ENCODE assay signal across 11 cellular contexts in genomic region chr5:116038817-116039216, GRCh38. TPM values are rescaled to one million over a fixed set of nuclear protein-coding genes. Genes with fewer than 3 reads are reported as not detected.
DNase-seq lines count a peak whose midpoint lies in the region; ATAC-seq lines count a peak whose summit lies in the region.
"Had no signal": no experiment of that assay in that cellular context is flagged by ENCODE, and none has a peak within 500 bp of the region (broad histone marks: within the 10 kb centered on the region; RNA-seq: fewer than 3 reads in every experiment).

No MANE protein-coding gene starts in this region.

- H4K8ac ChIP-seq in mesendoderm (ENCODE audit: low read depth, low read length), result no peak overlapping the region

- ATAC-seq in GM18867 (IDR thresholded peaks at IDR 0.05; ENCODE audit: unreplicated experiment) (peak; percentile 85), GM21825 (IDR thresholded peaks at IDR 0.05; ENCODE audit: unreplicated experiment) (peak; percentile 82), HG03280 (IDR thresholded peaks at IDR 0.05; ENCODE audit: unreplicated experiment) (no peak)

- H3K4me3 ChIP-seq in Jurkat, Clone E6-1 (ENCODE audit: low read length), result no peak overlapping the region
- no peak overlapping the region for H3K4me3 ChIP-seq in mesendoderm (ENCODE audit: low read length)
- H3K4me3 ChIP-seq: HAP-1 had no signal

- no peak overlapping the region for H3K9ac ChIP-seq in mesendoderm (ENCODE audit: low read length)

- H3K4ac ChIP-seq in mesendoderm (ENCODE audit: low read depth, low read length), result no peak overlapping the region

- no peaks in the 10 kb centered on the region for H3K27me3 ChIP-seq in mesendoderm (ENCODE audit: insufficient read depth, low read length, poor library complexity)

- no peak overlapping the region for H3K27ac ChIP-seq in mesendoderm (ENCODE audit: low read depth, low read length)

- no peaks in the 10 kb centered on the region for H3K79me1 ChIP-seq in mesendoderm (ENCODE audit: low read length)

- DNase-seq in Jurkat, Clone E6-1 (ENCODE audit: low read depth, low spot score), result peak; percentile 25
- DNase-seq in mesendoderm (no peak), mucosa of gallbladder (ENCODE audit: low spot score) (no peak), DMS114 treated with DMSO at 0.1 percent for 48 hours (lab: John Stamatoyannopoulos, UW; ENCODE audit: unreplicated experiment) (no peak), COR-L47 (lab: John Stamatoyannopoulos, UW) (no peak)
- DNase-seq: RPMI8226 had no signal

- WGBS in mesendoderm (ENCODE audit: extremely low coverage, insufficient coverage, low lambda C conversion rate), result no CpG with 5 or more reads among the region's 3 CpGs

- H3K4me2 ChIP-seq in mesendoderm (ENCODE audit: low read length), result no peak overlapping the region

- H2AK5ac ChIP-seq in mesendoderm (ENCODE audit: low read length), result no peak overlapping the region

- peak overlapping the region; percentile 49 for H2BK5ac ChIP-seq in mesendoderm (ENCODE audit: low read length)

- no peak overlapping the region for H2BK15ac ChIP-seq in mesendoderm (replicated peaks; ENCODE audit: low read depth)

- H3K4me1 ChIP-seq in mesendoderm (ENCODE audit: control insufficient read depth, low read depth, low read length), result peaks cover 8% of the 10 kb centered on the region
- H3K4me1 ChIP-seq: HAP-1 had no signal

- peak overlapping the region; percentile 53 for H3K18ac ChIP-seq in mesendoderm (ENCODE audit: low read length)

- no peak overlapping the region for H2BK120ac ChIP-seq in mesendoderm (ENCODE audit: low read depth, low read length)

- H3K36me3 ChIP-seq in mesendoderm (ENCODE audit: control insufficient read depth, insufficient read depth, low read length), result no peaks in the 10 kb centered on the region
- H3K36me3 ChIP-seq: HAP-1 had no signal

- no peak overlapping the region for H4K5ac ChIP-seq in mesendoderm (ENCODE audit: low read length)

- peak overlapping the region; percentile 57 for H3K56ac ChIP-seq in mesendoderm (ENCODE audit: low read length)

- no peaks in the 10 kb centered on the region for H3K79me2 ChIP-seq in mesendoderm (ENCODE audit: control insufficient read depth, insufficient read depth, low read length)

- H3K23ac ChIP-seq in mesendoderm (ENCODE audit: low read length), result no peak overlapping the region

RNA-seq across cellular contexts. Expression of gene ARL14EPL, which starts 6.5 kb away (rescaled TPM):
- not detected for polyA plus RNA-seq in Jurkat, Clone E6-1 (2012; ENCODE audit: insufficient read depth, insufficient read length)
- polyA plus RNA-seq in mesendoderm (2013, experiment 1 of 2), result not detected
- polyA plus RNA-seq in mesendoderm (2013, experiment 2 of 2), result not detected
- total RNA-seq in mucosa of gallbladder, result not detected
- total RNA-seq: fibroblast of villous mesenchyme had no signal

RNA-seq across cellular contexts. Expression of gene COMMD10, which starts 46.0 kb away (rescaled TPM):
- 38.4 TPM for polyA plus RNA-seq in Jurkat, Clone E6-1 (2012; ENCODE audit: insufficient read depth, insufficient read length)
- 43.6 TPM for polyA plus RNA-seq in mesendoderm (2013, experiment 1 of 2)
- polyA plus RNA-seq in mesendoderm (2013, experiment 2 of 2), result 41.2 TPM
- total RNA-seq in mucosa of gallbladder, result 32.8 TPM
